In the genomic region with DNA sequence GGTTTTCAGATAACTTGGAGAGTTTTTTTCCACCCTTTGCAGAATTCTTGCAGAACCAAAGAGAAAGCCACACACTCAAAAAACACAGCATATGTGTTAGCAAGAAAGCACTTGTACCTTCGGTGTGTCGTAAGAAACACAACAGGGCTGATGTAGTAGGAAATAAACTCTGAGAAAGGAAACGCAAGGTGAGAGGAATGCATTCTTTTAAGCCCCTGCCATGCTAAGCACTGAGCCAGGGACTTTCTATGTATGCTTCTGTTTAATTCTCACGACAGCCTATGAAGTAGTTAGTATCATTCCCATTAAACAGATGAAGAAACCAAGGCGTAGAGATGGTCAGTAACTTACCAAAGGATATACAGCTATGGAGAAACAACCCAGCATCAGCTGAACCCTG, we compare ENCODE assay signal across 2 cellular contexts.
TF ChIP-seq lines count a peak whose summit lies in the region.

No MANE protein-coding gene starts in this region.

TF ChIP-seq in A549, 52 proteins besides CTCF, POLR2A, EP300 and RAD21:
- TF ChIP-seq EHMT2 (IDR thresholded peaks at IDR 0.05; ENCODE audit: low read depth) (no peak), HEYL (CRISPR knock-in tag; IDR thresholded peaks at IDR 0.05) (0 out of 2 replicates have a peak, but pooled peaks have one; percentile 19)

TF ChIP-seq in IMR-90, 13 proteins besides CTCF, POLR2A, EP300 and RAD21:
- TF ChIP-seq MAFK (IDR thresholded peaks at IDR 0.05; ENCODE audit: low read depth, low read length) = no peak
- no peak for TF ChIP-seq FOS (IDR thresholded peaks at IDR 0.05; ENCODE audit: low read depth, low read length)
- no peak for TF ChIP-seq MXI1 (IDR thresholded peaks at IDR 0.05; ENCODE audit: borderline replicate concordance, low read depth, low read length)
- TF ChIP-seq RCOR1 (IDR thresholded peaks at IDR 0.05; ENCODE audit: insufficient replicate concordance, low read length) = no peak
- no peak for TF ChIP-seq MAZ (IDR thresholded peaks at IDR 0.05; ENCODE audit: borderline replicate concordance, low read depth, low read length)
- TF ChIP-seq, protein P1, sequence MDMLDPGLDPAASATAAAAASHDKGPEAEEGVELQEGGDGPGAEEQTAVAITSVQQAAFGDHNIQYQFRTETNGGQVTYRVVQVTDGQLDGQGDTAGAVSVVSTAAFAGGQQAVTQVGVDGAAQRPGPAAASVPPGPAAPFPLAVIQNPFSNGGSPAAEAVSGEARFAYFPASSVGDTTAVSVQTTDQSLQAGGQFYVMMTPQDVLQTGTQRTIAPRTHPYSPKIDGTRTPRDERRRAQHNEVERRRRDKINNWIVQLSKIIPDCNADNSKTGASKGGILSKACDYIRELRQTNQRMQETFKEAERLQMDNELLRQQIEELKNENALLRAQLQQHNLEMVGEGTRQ (IDR thresholded peaks at IDR 0.05; ENCODE audit: low read depth, low read length) = no peak
- no peak for TF ChIP-seq NFE2L2 (IDR thresholded peaks at IDR 0.05; ENCODE audit: low read depth, low read length)
- TF ChIP-seq RFX5 (IDR thresholded peaks at IDR 0.05; ENCODE audit: low read depth, low read length) = no peak
- TF ChIP-seq BHLHE40 (IDR thresholded peaks at IDR 0.05; ENCODE audit: low read depth, low read length) = no peak
- TF ChIP-seq, protein P2, sequence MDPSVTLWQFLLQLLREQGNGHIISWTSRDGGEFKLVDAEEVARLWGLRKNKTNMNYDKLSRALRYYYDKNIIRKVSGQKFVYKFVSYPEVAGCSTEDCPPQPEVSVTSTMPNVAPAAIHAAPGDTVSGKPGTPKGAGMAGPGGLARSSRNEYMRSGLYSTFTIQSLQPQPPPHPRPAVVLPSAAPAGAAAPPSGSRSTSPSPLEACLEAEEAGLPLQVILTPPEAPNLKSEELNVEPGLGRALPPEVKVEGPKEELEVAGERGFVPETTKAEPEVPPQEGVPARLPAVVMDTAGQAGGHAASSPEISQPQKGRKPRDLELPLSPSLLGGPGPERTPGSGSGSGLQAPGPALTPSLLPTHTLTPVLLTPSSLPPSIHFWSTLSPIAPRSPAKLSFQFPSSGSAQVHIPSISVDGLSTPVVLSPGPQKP (IDR thresholded peaks at IDR 0.05; ENCODE audit: borderline replicate concordance, low read depth, low read length) = no peak
- no peak for TF ChIP-seq CEBPB (IDR thresholded peaks at IDR 0.05; ENCODE audit: low read depth, low read length)
- TF ChIP-seq SMC3 (IDR thresholded peaks at IDR 0.05; ENCODE audit: low read depth, low read length) = no peak
- TF ChIP-seq CHD1 (IDR thresholded peaks at IDR 0.05; ENCODE audit: low read depth, low read length) = no peak
